Comparison of ENCODE assay signal across 18 cellular contexts in genomic region chr7:154390961-154391360, GRCh38.
DNase-seq lines count a peak whose midpoint lies in the region; ATAC-seq and TF ChIP-seq lines count a peak whose summit lies in the region.
"Had no signal": no experiment of that assay in that cellular context is flagged by ENCODE, and none has a peak within 500 bp of the region (broad histone marks: within the 10 kb centered on the region; RNA-seq: fewer than 3 reads in every experiment).

No MANE protein-coding gene starts in this region.

- no peak for TF ChIP-seq CTCF in left ventricle myocardium inferior (IDR thresholded peaks at IDR 0.05; ENCODE audit: borderline replicate concordance)

- no peak overlapping the region for H3K27ac ChIP-seq in left ventricle myocardium inferior (replicated peaks)
- peak overlapping the region; percentile 33 for H3K27ac ChIP-seq in temporal lobe (ENCODE audit: low read depth, low read length)
- H3K27ac ChIP-seq: 22Rv1; A549; BLaER1 treated with 17β-estradiol and CSF1 and Interleukin-3, amounts not matched to agents 10 nM and 100 nM; C4-2B had no signal

- peaks cover 16% of the 10 kb centered on the region for H3K9me3 ChIP-seq in left ventricle myocardium inferior (replicated peaks)
- H3K9me3 ChIP-seq: A549; BLaER1 treated with 17β-estradiol and CSF1 and Interleukin-3, amounts not matched to agents 10 nM and 100 nM; Caco-2 had no signal

- no peaks in the 10 kb centered on the region for H3K4me1 ChIP-seq in left ventricle myocardium inferior
- H3K4me1 ChIP-seq: A549; BLaER1 treated with 17β-estradiol and CSF1 and Interleukin-3, amounts not matched to agents 10 nM and 100 nM; Caco-2 had no signal

- no peaks in the 10 kb centered on the region for H3K36me3 ChIP-seq in left ventricle myocardium inferior
- H3K36me3 ChIP-seq: BLaER1 treated with 17β-estradiol and CSF1 and Interleukin-3, amounts not matched to agents 10 nM and 100 nM had no signal

- intact Hi-C loops in Right ventricle myocardium inferior (cut with DNase I) (no loop called here), left ventricle myocardium inferior (cut with micrococcal nuclease) (no loop called here)

- H3K4me3 ChIP-seq in left ventricle myocardium inferior = no peak overlapping the region
- H3K4me3 ChIP-seq: A549; BLaER1 treated with 17β-estradiol and CSF1 and Interleukin-3, amounts not matched to agents 10 nM and 100 nM; GM12878 had no signal

- peaks cover 15% of the 10 kb centered on the region for H3K27me3 ChIP-seq in left ventricle myocardium inferior (ENCODE audit: low read depth)
- H3K27me3 ChIP-seq: BLaER1 treated with 17β-estradiol and CSF1 and Interleukin-3, amounts not matched to agents 10 nM and 100 nM had no signal

- DNase-seq in Right ventricle myocardium inferior (ENCODE audit: missing footprints) (peak; percentile 67), left ventricle myocardium inferior (no peak), occipital lobe (lab: John Stamatoyannopoulos, UW) (peak; percentile 26), EL (no peak)
- DNase-seq: AML-193; Caco-2; Calu3; CD4-positive, alpha-beta T cell; CD8-positive, alpha-beta T cell; DMS79 treated with DMSO at 0.1 percent for 48 hours; GDM1 had no signal

- ATAC-seq in Right ventricle myocardium inferior (no peak), HG03457 (IDR thresholded peaks at IDR 0.05; ENCODE audit: unreplicated experiment) (no peak)
- ATAC-seq: A549; CD8-positive, alpha-beta T cell; GM12878 had no signal

Comparison
In these comparisons a context has a peak if more than half of its experiments do, and no peak if none do; other contexts are left out.
1. DNase-seq: peak in Right ventricle myocardium inferior (single experiment) and occipital lobe (single experiment); none in left ventricle myocardium inferior (single experiment) and EL (single experiment).